Comparison of ENCODE assay signal across 1 cellular context in the genomic region with DNA sequence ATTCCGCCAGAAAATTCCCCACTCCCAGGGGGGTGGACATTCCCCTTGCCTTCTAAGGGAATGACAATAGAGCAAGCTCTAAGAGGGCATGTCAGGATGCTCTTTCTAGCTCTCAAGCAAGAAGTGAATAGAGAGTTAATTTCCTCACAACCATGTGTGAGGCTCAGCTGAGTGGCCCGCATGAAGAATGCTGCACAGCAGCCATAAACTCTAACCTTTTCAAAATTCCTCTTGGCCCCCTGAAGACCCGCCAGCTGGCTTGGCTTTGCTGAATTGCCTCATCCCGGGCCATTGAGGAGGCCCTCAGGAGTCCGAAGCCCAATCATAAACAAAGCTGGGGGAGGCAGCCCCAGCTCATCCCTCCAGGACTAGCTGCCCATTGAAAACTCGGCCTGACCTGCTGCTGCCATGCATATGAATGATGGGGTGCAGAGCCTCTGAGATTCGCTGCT.
TF ChIP-seq lines count a peak whose summit lies in the region.

No MANE protein-coding gene starts in this region.

TF ChIP-seq in H1, 55 proteins besides CTCF, POLR2A, EP300 and RAD21 (continued from another document):
- TF ChIP-seq, protein P1, sequence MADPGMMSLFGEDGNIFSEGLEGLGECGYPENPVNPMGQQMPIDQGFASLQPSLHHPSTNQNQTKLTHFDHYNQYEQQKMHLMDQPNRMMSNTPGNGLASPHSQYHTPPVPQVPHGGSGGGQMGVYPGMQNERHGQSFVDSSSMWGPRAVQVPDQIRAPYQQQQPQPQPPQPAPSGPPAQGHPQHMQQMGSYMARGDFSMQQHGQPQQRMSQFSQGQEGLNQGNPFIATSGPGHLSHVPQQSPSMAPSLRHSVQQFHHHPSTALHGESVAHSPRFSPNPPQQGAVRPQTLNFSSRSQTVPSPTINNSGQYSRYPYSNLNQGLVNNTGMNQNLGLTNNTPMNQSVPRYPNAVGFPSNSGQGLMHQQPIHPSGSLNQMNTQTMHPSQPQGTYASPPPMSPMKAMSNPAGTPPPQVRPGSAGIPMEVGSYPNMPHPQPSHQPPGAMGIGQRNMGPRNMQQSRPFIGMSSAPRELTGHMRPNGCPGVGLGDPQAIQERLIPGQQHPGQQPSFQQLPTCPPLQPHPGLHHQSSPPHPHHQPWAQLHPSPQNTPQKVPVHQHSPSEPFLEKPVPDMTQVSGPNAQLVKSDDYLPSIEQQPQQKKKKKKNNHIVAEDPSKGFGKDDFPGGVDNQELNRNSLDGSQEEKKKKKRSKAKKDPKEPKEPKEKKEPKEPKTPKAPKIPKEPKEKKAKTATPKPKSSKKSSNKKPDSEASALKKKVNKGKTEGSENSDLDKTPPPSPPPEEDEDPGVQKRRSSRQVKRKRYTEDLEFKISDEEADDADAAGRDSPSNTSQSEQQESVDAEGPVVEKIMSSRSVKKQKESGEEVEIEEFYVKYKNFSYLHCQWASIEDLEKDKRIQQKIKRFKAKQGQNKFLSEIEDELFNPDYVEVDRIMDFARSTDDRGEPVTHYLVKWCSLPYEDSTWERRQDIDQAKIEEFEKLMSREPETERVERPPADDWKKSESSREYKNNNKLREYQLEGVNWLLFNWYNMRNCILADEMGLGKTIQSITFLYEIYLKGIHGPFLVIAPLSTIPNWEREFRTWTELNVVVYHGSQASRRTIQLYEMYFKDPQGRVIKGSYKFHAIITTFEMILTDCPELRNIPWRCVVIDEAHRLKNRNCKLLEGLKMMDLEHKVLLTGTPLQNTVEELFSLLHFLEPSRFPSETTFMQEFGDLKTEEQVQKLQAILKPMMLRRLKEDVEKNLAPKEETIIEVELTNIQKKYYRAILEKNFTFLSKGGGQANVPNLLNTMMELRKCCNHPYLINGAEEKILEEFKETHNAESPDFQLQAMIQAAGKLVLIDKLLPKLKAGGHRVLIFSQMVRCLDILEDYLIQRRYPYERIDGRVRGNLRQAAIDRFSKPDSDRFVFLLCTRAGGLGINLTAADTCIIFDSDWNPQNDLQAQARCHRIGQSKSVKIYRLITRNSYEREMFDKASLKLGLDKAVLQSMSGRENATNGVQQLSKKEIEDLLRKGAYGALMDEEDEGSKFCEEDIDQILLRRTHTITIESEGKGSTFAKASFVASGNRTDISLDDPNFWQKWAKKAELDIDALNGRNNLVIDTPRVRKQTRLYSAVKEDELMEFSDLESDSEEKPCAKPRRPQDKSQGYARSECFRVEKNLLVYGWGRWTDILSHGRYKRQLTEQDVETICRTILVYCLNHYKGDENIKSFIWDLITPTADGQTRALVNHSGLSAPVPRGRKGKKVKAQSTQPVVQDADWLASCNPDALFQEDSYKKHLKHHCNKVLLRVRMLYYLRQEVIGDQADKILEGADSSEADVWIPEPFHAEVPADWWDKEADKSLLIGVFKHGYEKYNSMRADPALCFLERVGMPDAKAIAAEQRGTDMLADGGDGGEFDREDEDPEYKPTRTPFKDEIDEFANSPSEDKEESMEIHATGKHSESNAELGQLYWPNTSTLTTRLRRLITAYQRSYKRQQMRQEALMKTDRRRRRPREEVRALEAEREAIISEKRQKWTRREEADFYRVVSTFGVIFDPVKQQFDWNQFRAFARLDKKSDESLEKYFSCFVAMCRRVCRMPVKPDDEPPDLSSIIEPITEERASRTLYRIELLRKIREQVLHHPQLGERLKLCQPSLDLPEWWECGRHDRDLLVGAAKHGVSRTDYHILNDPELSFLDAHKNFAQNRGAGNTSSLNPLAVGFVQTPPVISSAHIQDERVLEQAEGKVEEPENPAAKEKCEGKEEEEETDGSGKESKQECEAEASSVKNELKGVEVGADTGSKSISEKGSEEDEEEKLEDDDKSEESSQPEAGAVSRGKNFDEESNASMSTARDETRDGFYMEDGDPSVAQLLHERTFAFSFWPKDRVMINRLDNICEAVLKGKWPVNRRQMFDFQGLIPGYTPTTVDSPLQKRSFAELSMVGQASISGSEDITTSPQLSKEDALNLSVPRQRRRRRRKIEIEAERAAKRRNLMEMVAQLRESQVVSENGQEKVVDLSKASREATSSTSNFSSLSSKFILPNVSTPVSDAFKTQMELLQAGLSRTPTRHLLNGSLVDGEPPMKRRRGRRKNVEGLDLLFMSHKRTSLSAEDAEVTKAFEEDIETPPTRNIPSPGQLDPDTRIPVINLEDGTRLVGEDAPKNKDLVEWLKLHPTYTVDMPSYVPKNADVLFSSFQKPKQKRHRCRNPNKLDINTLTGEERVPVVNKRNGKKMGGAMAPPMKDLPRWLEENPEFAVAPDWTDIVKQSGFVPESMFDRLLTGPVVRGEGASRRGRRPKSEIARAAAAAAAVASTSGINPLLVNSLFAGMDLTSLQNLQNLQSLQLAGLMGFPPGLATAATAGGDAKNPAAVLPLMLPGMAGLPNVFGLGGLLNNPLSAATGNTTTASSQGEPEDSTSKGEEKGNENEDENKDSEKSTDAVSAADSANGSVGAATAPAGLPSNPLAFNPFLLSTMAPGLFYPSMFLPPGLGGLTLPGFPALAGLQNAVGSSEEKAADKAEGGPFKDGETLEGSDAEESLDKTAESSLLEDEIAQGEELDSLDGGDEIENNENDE (IDR thresholded peaks at IDR 0.05; ENCODE audit: insufficient replicate concordance, low read length): no peak
- TF ChIP-seq KDM5A (IDR thresholded peaks at IDR 0.05; ENCODE audit: low read length): no peak
TF ChIP-seq in H1: peak in this region for 19.
